25 cellular contexts compared by ENCODE assay signal in the genomic region with DNA sequence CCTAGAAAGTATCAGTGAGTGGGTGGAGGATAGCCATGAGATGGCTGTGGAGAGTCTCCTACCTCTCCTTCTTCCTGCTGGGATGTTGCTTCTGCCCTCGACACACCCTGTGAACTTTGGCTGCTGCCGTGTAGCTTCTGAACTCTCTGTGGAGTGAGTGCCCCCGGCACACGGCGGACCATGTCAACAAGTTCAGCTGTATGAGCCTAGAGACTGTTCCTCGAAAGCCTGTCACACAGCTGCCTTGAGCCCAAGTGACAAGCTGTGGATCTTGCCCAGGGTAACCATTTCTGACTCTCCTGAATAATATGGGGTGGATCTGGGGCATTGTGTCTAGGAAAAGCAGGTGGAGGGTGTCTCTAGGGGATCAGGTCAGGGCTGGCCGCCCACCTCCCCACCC.
DNase-seq lines count a peak whose midpoint lies in the region; ATAC-seq, FAIRE-seq and TF ChIP-seq lines count a peak whose summit lies in the region.
"Had no signal": no experiment of that assay in that cellular context is flagged by ENCODE, and none has a peak within 500 bp of the region (broad histone marks: within the 10 kb centered on the region; RNA-seq: fewer than 3 reads in every experiment).

No MANE protein-coding gene starts in this region.

- no peak for TF ChIP-seq EP300 in esophagus muscularis mucosa (IDR thresholded peaks at IDR 0.05)

- peaks cover 4% of the 10 kb centered on the region for H3K27me3 Mint-ChIP-seq in nephron progenitor cell (ENCODE audit: low read depth, poor library complexity)

- DNase-seq in Peyer's patch (peak in 2 of 3 donors; percentile 61 to 67), esophagus muscularis mucosa (ENCODE audit: extremely low spot score) (no peak), mucosa of descending colon (peak; percentile 49 to 70 (median 59)), small intestine (peak; percentile 78), nephron progenitor cell (no peak), GM19238 (ENCODE audit: insufficient read length, low spot score) (no peak)
- no peak for DNase-seq in stimulated activated naive CD4-positive, alpha-beta T cell (lab: John Stamatoyannopoulos, UW)
- DNase-seq: activated CD4-positive, alpha-beta T cell treated with anti-CD3 and anti-CD28 coated beads, Interleukin-2, amount 50 U/mL, for 1 hour; activated naive CD4-positive, alpha-beta T cell treated with Interleukin-2 at 50 U/mL for 16 hours; aorta; DND-41; MM.1S; NCI-H1694; NK-92 treated with Interleukin-12 subunit alpha and Interleukin-12 subunit beta, amount 100 ng/mL, for 24 hours; stimulated activated CD4-positive, alpha-beta T cell treated with anti-CD3 and anti-CD28 coated beads, Interleukin-15, amount 100 ng/mL, for 24 hours; SW 1271 had no signal

- no peak overlapping the region for H3K27ac Mint-ChIP-seq in nephron progenitor cell
- H3K27ac Mint-ChIP-seq: IgD-negative memory B cell; stimulated activated memory B cell treated with anti-CD40 and anti-IgM and Interleukin-4, amounts not matched to agents 10 μg/mL and 1 μg/mL and 100 μg/mL, for 72 hours had no signal

- intact Hi-C loops in esophagus muscularis mucosa (cut with DNase I) = no loop called here
- intact Hi-C loops in mucosa of descending colon (cut with DNase I, micrococcal nuclease) = no loop called here

- peak; percentile 75 for ATAC-seq in mucosa of descending colon
- no peak for ATAC-seq in GM21737 (IDR thresholded peaks at IDR 0.05; ENCODE audit: unreplicated experiment)
- ATAC-seq: foreskin keratinocyte; stimulated activated memory B cell treated with anti-CD40 and anti-IgM and Interleukin-4, amounts not matched to agents 10 μg/mL and 1 μg/mL and 100 μg/mL, for 72 hours had no signal

- H3K4me1 Mint-ChIP-seq in nephron progenitor cell = peaks cover 55% of the 10 kb centered on the region
- H3K4me1 Mint-ChIP-seq: stimulated activated memory B cell treated with anti-CD40 and anti-IgM and Interleukin-4, amounts not matched to agents 10 μg/mL and 1 μg/mL and 100 μg/mL, for 72 hours had no signal

- H3K36me3 ChIP-seq in Peyer's patch (no peaks in the 10 kb centered on the region), esophagus muscularis mucosa (no peaks in the 10 kb centered on the region), mucosa of descending colon (ENCODE audit: low read depth) (no peaks in the 10 kb centered on the region), small intestine (ENCODE audit: control insufficient read depth in 2 of 2, insufficient read depth in 2 of 2, low read length in 2 of 2) (no peaks in the 10 kb centered on the region)
- H3K36me3 ChIP-seq: HAP-1 had no signal

- H3K36me3 Mint-ChIP-seq in nephron progenitor cell (ENCODE audit: low read depth) = no peaks in the 10 kb centered on the region
- H3K36me3 Mint-ChIP-seq: IgD-negative memory B cell; stimulated activated memory B cell treated with anti-CD40 and anti-IgM and Interleukin-4, amounts not matched to agents 10 μg/mL and 1 μg/mL and 100 μg/mL, for 72 hours had no signal

- H3K4me3 ChIP-seq in Peyer's patch (no peak overlapping the region), esophagus muscularis mucosa (no peak overlapping the region), mucosa of descending colon (no peak overlapping the region), small intestine (ENCODE audit: low read depth in 1 of 2, low read length in 2 of 2) (no peak overlapping the region)
- H3K4me3 ChIP-seq: HAP-1 had no signal

- 96% methylated on average over 3 of the region's 7 CpGs for WGBS in esophagus muscularis mucosa
- WGBS in small intestine, 3 donors = 28 to 62% (median 50%) methylated on average over 7 of the region's 7 CpGs

- TF ChIP-seq POLR2A in Peyer's patch (IDR thresholded peaks at IDR 0.05) (no peak), esophagus muscularis mucosa (IDR thresholded peaks at IDR 0.05; ENCODE audit: low read depth) (no peak)

- H3K9me3 ChIP-seq in Peyer's patch (no peaks in the 10 kb centered on the region), esophagus muscularis mucosa (no peaks in the 10 kb centered on the region), mucosa of descending colon (no peaks in the 10 kb centered on the region), small intestine (ENCODE audit: control insufficient read depth, low read depth) (no peaks in the 10 kb centered on the region)
- H3K9me3 ChIP-seq: HAP-1 had no signal

- FAIRE-seq in small intestine (lab: Jason Lieb, UNC) = no peak
- FAIRE-seq: colon, endothelial cell of umbilical vein, GM18507, urothelium cell line had no signal

- H3K4me3 Mint-ChIP-seq in nephron progenitor cell = no peak overlapping the region
- H3K4me3 Mint-ChIP-seq: IgD-negative memory B cell; stimulated activated memory B cell treated with anti-CD40 and anti-IgM and Interleukin-4, amounts not matched to agents 10 μg/mL and 1 μg/mL and 100 μg/mL, for 72 hours had no signal

- H3K4me1 ChIP-seq in Peyer's patch = peaks cover 0 to 23% (median 0%) of the 10 kb centered on the region in 4 donors
- H3K4me1 ChIP-seq in esophagus muscularis mucosa = peaks cover 18 to 81% (median 61%) of the 10 kb centered on the region in 4 donors
- peaks cover 25% of the 10 kb centered on the region for H3K4me1 ChIP-seq in mucosa of descending colon (ENCODE audit: low read depth)
- peaks cover 2 to 7% of the 10 kb centered on the region in 2 donors for H3K4me1 ChIP-seq in small intestine (ENCODE audit: control insufficient read depth in 2 of 2, insufficient read depth in 1 of 2, low read depth in 1 of 2, low read length in 1 of 2)
- H3K4me1 ChIP-seq: foreskin keratinocyte had no signal

- TF ChIP-seq CTCF in Peyer's patch (IDR thresholded peaks at IDR 0.05) (no peak), esophagus muscularis mucosa (IDR thresholded peaks at IDR 0.05) (no peak), mucosa of descending colon (IDR thresholded peaks at IDR 0.05) (no peak), nephron progenitor cell (IDR thresholded peaks at IDR 0.05) (no peak)

- no peaks in the 10 kb centered on the region for H3K9me3 Mint-ChIP-seq in nephron progenitor cell
- H3K9me3 Mint-ChIP-seq: stimulated activated memory B cell treated with anti-CD40 and anti-IgM and Interleukin-4, amounts not matched to agents 10 μg/mL and 1 μg/mL and 100 μg/mL, for 72 hours had no signal

- H3K27me3 ChIP-seq in Peyer's patch = no peaks in the 10 kb centered on the region
- no peaks in the 10 kb centered on the region for H3K27me3 ChIP-seq in esophagus muscularis mucosa
- no peaks in the 10 kb centered on the region for H3K27me3 ChIP-seq in small intestine (ENCODE audit: control insufficient read depth in 2 of 2, insufficient read depth in 2 of 2, low read length in 2 of 2)

- H3K27ac ChIP-seq in Peyer's patch = peak overlapping the region in 2 of 4 donors; percentile 14 to 32
- H3K27ac ChIP-seq in esophagus muscularis mucosa (replicated peaks in 1 of 4) = peak overlapping the region; percentile 58 to 78 (median 71)
- no peak overlapping the region for H3K27ac ChIP-seq in small intestine (ENCODE audit: low read depth in 1 of 2, low read length in 1 of 2)
- H3K27ac ChIP-seq: foreskin keratinocyte had no signal

Comparison
In these comparisons a context has a peak if more than half of its experiments do, and no peak if none do; other contexts are left out.
1. DNase-seq: peak in Peyer's patch (2 of 3), mucosa of descending colon (3 of 3) and small intestine (single experiment); none in esophagus muscularis mucosa (single experiment), nephron progenitor cell (single experiment), stimulated activated naive CD4-positive, alpha-beta T cell (0 of 6) and GM19238 (single experiment).
2. H3K27ac ChIP-seq: peak in esophagus muscularis mucosa (4 of 4); none in small intestine (0 of 2).